In the genomic region with DNA sequence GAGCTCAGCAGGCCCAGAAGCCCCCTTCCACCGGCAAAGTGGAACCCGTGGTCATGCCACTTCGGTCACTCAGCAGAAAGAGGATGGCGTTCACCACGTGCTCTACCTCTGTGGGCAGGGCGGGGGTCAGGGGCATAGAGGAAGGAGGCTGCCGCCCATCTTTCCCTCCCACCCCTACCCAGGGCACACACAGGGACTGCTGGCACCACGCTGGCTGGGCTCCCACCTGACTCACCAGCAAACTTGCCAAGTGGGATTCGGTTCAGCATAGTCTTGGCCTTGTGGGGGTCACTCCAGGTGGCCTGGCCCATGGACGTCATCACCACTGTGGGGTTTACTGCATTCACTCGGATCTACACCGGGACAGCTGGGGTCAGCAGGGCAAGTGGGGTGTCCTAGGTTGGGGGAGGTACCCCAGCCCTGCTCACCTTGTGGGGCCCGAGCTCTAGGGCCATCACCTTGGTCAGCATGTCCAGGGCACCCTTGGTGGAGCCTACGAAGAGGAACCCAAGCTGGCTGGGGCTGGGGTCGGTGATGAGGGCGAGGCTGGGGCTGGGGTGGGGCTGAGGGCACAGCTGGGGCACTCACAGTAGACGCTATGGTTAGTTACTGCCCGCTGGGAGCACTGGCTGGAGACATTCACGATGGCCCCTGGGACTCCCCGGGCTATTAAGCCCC, we compare ENCODE assay signal across 8 cellular contexts. TPM values are rescaled to one million over a fixed set of nuclear protein-coding genes. Genes with fewer than 3 reads are reported as not detected.
DNase-seq lines count a peak whose midpoint lies in the region; ATAC-seq and TF ChIP-seq lines count a peak whose summit lies in the region.

No MANE protein-coding gene starts in this region.

- no peaks in the 10 kb centered on the region for H3F3A ChIP-seq in PC-3 (ENCODE audit: low read length, unreplicated experiment)

- H4K20me1 ChIP-seq in PC-3 (ENCODE audit: low read length) = peaks cover 8% of the 10 kb centered on the region; the same call in 1 of the 2 replicates

- H3K27me3 ChIP-seq in CD8-positive, alpha-beta memory T cell (ENCODE audit: insufficient read depth, low read length, poor library complexity, severe bottlenecking) = no peaks in the 10 kb centered on the region
- H3K27me3 ChIP-seq in PC-3 (ENCODE audit: low read length) (no peaks in the 10 kb centered on the region), endocrine pancreas (ENCODE audit: control insufficient read depth, insufficient read depth, low read length) (no peaks in the 10 kb centered on the region), ovary (no peaks in the 10 kb centered on the region)

- H3K27me3 Mint-ChIP-seq in CD8-positive, alpha-beta memory T cell = no peaks in the 10 kb centered on the region

- no TSS peak for BruUV-seq in PC-3 (replicated peaks; lab: Mats Ljungman, UMichigan)

- H3K27ac ChIP-seq in CD8-positive, alpha-beta memory T cell (ENCODE audit: low read depth, low read length) = no peak overlapping the region
- H3K27ac ChIP-seq in PC-3 (ENCODE audit: low read length) (no peak overlapping the region), ovary (peak overlapping the region; percentile 58 to 91)

- H3K9me2 ChIP-seq in PC-3 (replicated peaks; ENCODE audit: low read length) = no peaks in the 10 kb centered on the region

- H3K4me3 Mint-ChIP-seq in CD8-positive, alpha-beta memory T cell = peak overlapping the region; percentile 68 to 97 (median 87)

- peaks cover 16% of the 10 kb centered on the region for H3K4me1 ChIP-seq in CD8-positive, alpha-beta memory T cell (ENCODE audit: insufficient read depth, low read length)
- H3K4me1 ChIP-seq in PC-3 (ENCODE audit: insufficient read depth, low read length) (peaks cover 25% of the 10 kb centered on the region), endocrine pancreas (ENCODE audit: control insufficient read depth, insufficient read depth, low read length) (no peaks in the 10 kb centered on the region), ovary (ENCODE audit: insufficient read depth) (peaks cover 8% of the 10 kb centered on the region)

- no peak for TF ChIP-seq POLR2A in ovary (IDR thresholded peaks at IDR 0.05)

- no peak for DNase-seq in CD8-positive, alpha-beta memory T cell
- peak; percentile 56 for DNase-seq in PC-3
- no peak for DNase-seq in ovary
- no peak for DNase-seq in kidney tubule cell (ENCODE audit: low spot score)
- DNase-seq in AG20443 (ENCODE audit: low spot score) = no peak
- no peak for DNase-seq in anterior cingulate cortex (lab: John Stamatoyannopoulos, UW)
- no peak for DNase-seq in NCI-H748 (lab: John Stamatoyannopoulos, UW; ENCODE audit: unreplicated experiment)

- peaks cover 17% of the 10 kb centered on the region for H3K79me2 ChIP-seq in PC-3 (ENCODE audit: low read length)

- peak overlapping the region in 3 of 8 donors; percentile 65 to 79 (median 69) for H3K27ac Mint-ChIP-seq in CD8-positive, alpha-beta memory T cell

- H3K4me2 ChIP-seq in PC-3 (ENCODE audit: low read length) = peak overlapping the region; percentile 93

- H3K9ac ChIP-seq in PC-3 (ENCODE audit: low read length) (peak overlapping the region; percentile 75; the same call in 1 of the 2 replicates), endocrine pancreas (ENCODE audit: control insufficient read depth, insufficient read depth, low read length) (peak overlapping the region; percentile 44)

- no peaks in the 10 kb centered on the region for H3K36me3 ChIP-seq in CD8-positive, alpha-beta memory T cell (ENCODE audit: insufficient read depth, low read length)
- H3K36me3 ChIP-seq in PC-3 (ENCODE audit: low read depth, low read length) (no peaks in the 10 kb centered on the region), endocrine pancreas (ENCODE audit: control insufficient read depth, insufficient read depth, low read length) (no peaks in the 10 kb centered on the region), ovary (no peaks in the 10 kb centered on the region)

- 81 to 83% (median 82%) methylated on average over 20 of the region's 20 CpGs for WGBS in ovary, 3 donors

- no peaks in the 10 kb centered on the region for H3K9me3 Mint-ChIP-seq in CD8-positive, alpha-beta memory T cell

- H3K9me3 ChIP-seq in CD8-positive, alpha-beta memory T cell (ENCODE audit: low read length) = no peaks in the 10 kb centered on the region
- H3K9me3 ChIP-seq in PC-3 (ENCODE audit: low read length) (no peaks in the 10 kb centered on the region), endocrine pancreas (ENCODE audit: control insufficient read depth, low read length) (no peaks in the 10 kb centered on the region), ovary (no peaks in the 10 kb centered on the region)

- ATAC-seq in PC-3 = no peak

- H3K4me1 Mint-ChIP-seq in CD8-positive, alpha-beta memory T cell = peaks cover 16 to 32% (median 22%) of the 10 kb centered on the region in 3 donors

- H3K4me3 ChIP-seq in CD8-positive, alpha-beta memory T cell (ENCODE audit: low read length) = peak overlapping the region; percentile 65
- H3K4me3 ChIP-seq in PC-3 (ENCODE audit: low read length) (peak overlapping the region; percentile 86), endocrine pancreas (ENCODE audit: control insufficient read depth, insufficient read depth, low read length) (no peak overlapping the region), ovary (peak overlapping the region; percentile 75)

- CTCF ChIA-PET in CD8-positive, alpha-beta memory T cell (lab: Charles Lee) = interaction anchor here (0.6 to 2.0 kb wide), 4 partner anchors 14 to 233 kb away, joined by 3 to 16 read pairs (median 3); a partner anchor contains a TSS
- CTCF ChIA-PET in PC-3 (lab: Charles Lee) = no interaction called here

- intact Hi-C loops in PC-3 (cut with micrococcal nuclease) = loop anchor here (5.0 kb wide), 1 partner anchor 61 kb away; a partner anchor contains a TSS
- intact Hi-C loops in ovary (cut with DNase I) = no loop called here

- peaks cover 0 to 5% (median 0%) of the 10 kb centered on the region in 3 donors for H3K36me3 Mint-ChIP-seq in CD8-positive, alpha-beta memory T cell

- H2AFZ ChIP-seq in PC-3 (ENCODE audit: low read length) = no peak overlapping the region

- TF ChIP-seq EP300 in ovary (IDR thresholded peaks at IDR 0.05) = no peak

- POLR2A ChIA-PET in CD8-positive, alpha-beta memory T cell (lab: Charles Lee) = interaction anchor here (1.0 kb wide), 1 partner anchor 62 kb away, joined by 4 read pairs; a partner anchor contains a TSS
- POLR2A ChIA-PET in PC-3 (lab: Charles Lee; ENCODE audit: unreplicated experiment) = no interaction called here

- TF ChIP-seq CTCF in PC-3 (conservative IDR thresholded peaks at IDR 0.05; ENCODE audit: low read depth, low read length) (no peak), ovary (IDR thresholded peaks at IDR 0.05) (no peak)

RNA-seq across cellular contexts. Expression of a gene that starts 1.4 kb away (rescaled TPM):
- total RNA-seq in CD8-positive, alpha-beta memory T cell = 100 to 1,000 TPM; 117 to 127 TPM
- polyA plus RNA-seq in CD8-positive, alpha-beta memory T cell = 108 TPM
- total RNA-seq in PC-3 (2014; rRNA removed) = 135 and 142 TPM in 2 replicates
- total RNA-seq in ovary = 100 to 1,000 TPM in 6 of 7 donors, 10 to 100 TPM in 1; 87.6 to 217 (median 131) TPM
- 100 to 1,000 TPM in 1 of 2 donors, 10 to 100 TPM in 1; 16.7 to 144 TPM for polyA plus RNA-seq in ovary

RNA-seq across cellular contexts. Expression of a gene that starts 4.6 kb away (rescaled TPM):
- 1 to 10 TPM; 4.2 to 4.5 TPM for total RNA-seq in CD8-positive, alpha-beta memory T cell
- polyA plus RNA-seq in CD8-positive, alpha-beta memory T cell = not detected
- 46.8 and 52.2 TPM in 2 replicates for total RNA-seq in PC-3 (2014; rRNA removed)
- 1 to 10 TPM; 1.2 to 7.8 (median 3.3) TPM for total RNA-seq in ovary
- polyA plus RNA-seq in ovary = 1 to 10 TPM in 1 of 2 donors, under 1 TPM in 1; 0.40 to 5.8 TPM

RNA-seq across cellular contexts. Expression of a gene that starts 13.0 kb away (rescaled TPM):
- 10 to 100 TPM; 26.8 to 27.6 TPM for total RNA-seq in CD8-positive, alpha-beta memory T cell
- 10.1 TPM for polyA plus RNA-seq in CD8-positive, alpha-beta memory T cell
- total RNA-seq in PC-3 (2014; rRNA removed) = 71.5 and 90.0 TPM in 2 replicates
- 10 to 100 TPM in 1 of 7 donors, 1 to 10 TPM in 6; 3.5 to 16.4 (median 7.1) TPM for total RNA-seq in ovary
- polyA plus RNA-seq in ovary = 1 to 10 TPM in 1 of 2 donors, under 1 TPM in 1; 0.67 to 8.0 TPM

RNA-seq across cellular contexts. Expression of a gene that starts 13.4 kb away (rescaled TPM):
- total RNA-seq in CD8-positive, alpha-beta memory T cell = 100 to 1,000 TPM; 143 to 158 TPM
- 56.7 TPM for polyA plus RNA-seq in CD8-positive, alpha-beta memory T cell
- total RNA-seq in PC-3 (2014; rRNA removed) (344 and 390 TPM in 2 replicates), ovary (10 to 100 TPM; 27.5 to 59.7 (median 35.3) TPM)
- polyA plus RNA-seq in ovary = 10 to 100 TPM in 1 of 2 donors, 1 to 10 TPM in 1; 3.3 to 68.8 TPM

RNA-seq across cellular contexts. Expression of a gene that starts 15.5 kb away (rescaled TPM):
- total RNA-seq in CD8-positive, alpha-beta memory T cell = 10 to 100 TPM; 18.1 to 19.4 TPM
- polyA plus RNA-seq in CD8-positive, alpha-beta memory T cell = 7.3 TPM
- 46.7 and 46.8 TPM in 2 replicates for total RNA-seq in PC-3 (2014; rRNA removed)
- total RNA-seq in ovary = 10 to 100 TPM; 33.3 to 53.0 (median 44.7) TPM
- 10 to 100 TPM; 20.9 to 61.3 TPM for polyA plus RNA-seq in ovary

Comparison
In these comparisons a context has a peak if more than half of its experiments do, and no peak if none do; other contexts are left out.
1. H3K27ac ChIP-seq: peak in ovary (2 of 2); none in CD8-positive, alpha-beta memory T cell (single experiment) and PC-3 (single experiment).